In genomic region chr18:31799257-31799656, GRCh38 we compare ENCODE assay signal across 21 cellular contexts. TPM values are rescaled to one million over a fixed set of nuclear protein-coding genes. Genes with fewer than 3 reads are reported as not detected.
"Had no signal": no experiment of that assay in that cellular context is flagged by ENCODE, and none has a peak within 500 bp of the region (broad histone marks: within the 10 kb centered on the region; RNA-seq: fewer than 3 reads in every experiment).

No MANE protein-coding gene starts in this region.

RNA-seq across cellular contexts. Expression of gene SLC25A52, which starts 38.6 kb away (rescaled TPM):
- total RNA-seq: hepatocyte; kidney; kidney epithelial cell; left cardiac atrium; left colon; left lobe of liver; left lung; left ventricle myocardium inferior; left ventricle myocardium superior; lower leg skin; lower lobe of right lung; lung microvascular endothelial cell; mesenteric fat pad; mesothelial cell of epicardium; mucosa of descending colon; myocyte; naive thymus-derived CD4-positive, alpha-beta T cell had no signal
- polyA plus RNA-seq: hepatocyte; immature natural killer cell; keratinocyte; liver; mammary epithelial cell; naive thymus-derived CD4-positive, alpha-beta T cell had no signal
